In the genomic region with DNA sequence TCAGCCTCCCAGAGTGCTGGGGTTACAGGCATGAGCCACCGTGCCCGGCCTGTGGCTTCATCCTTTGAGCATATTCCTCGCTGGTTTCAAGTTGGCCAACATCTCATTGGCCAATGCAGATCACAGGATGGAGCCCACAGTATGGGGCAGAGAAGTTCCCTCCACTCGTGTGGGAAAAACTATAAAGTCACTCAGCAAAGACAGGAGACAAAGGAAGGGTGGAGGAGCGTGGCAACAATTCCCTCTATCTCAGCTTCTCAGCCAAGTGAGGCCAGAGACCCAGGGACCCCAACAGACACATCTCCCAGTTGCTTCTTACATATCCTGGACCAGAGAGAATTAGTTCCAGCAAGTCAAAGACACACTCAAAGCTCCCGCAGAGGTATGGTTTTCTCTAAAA, we compare ENCODE assay signal across 17 cellular contexts.
DNase-seq lines count a peak whose midpoint lies in the region; ATAC-seq and TF ChIP-seq lines count a peak whose summit lies in the region.
"Had no signal": no experiment of that assay in that cellular context is flagged by ENCODE, and none has a peak within 500 bp of the region (broad histone marks: within the 10 kb centered on the region; RNA-seq: fewer than 3 reads in every experiment).

No MANE protein-coding gene starts in this region.

- H3K4me1 Mint-ChIP-seq in type B pancreatic cell (ENCODE audit: unreplicated experiment) = no peaks in the 10 kb centered on the region
- H3K4me1 Mint-ChIP-seq: B cell; CD4-positive, CD25-positive, alpha-beta regulatory T cell had no signal

- H3K27ac Mint-ChIP-seq in type B pancreatic cell = no peak overlapping the region
- H3K27ac Mint-ChIP-seq: B cell; CD4-positive, CD25-positive, alpha-beta regulatory T cell; CD8-positive, alpha-beta T cell; GM23338; H9 had no signal

- H3K27me3 Mint-ChIP-seq in type B pancreatic cell = peaks cover 44% of the 10 kb centered on the region
- H3K27me3 Mint-ChIP-seq: B cell; CD4-positive, CD25-positive, alpha-beta regulatory T cell had no signal

- no peaks in the 10 kb centered on the region for H3K36me3 Mint-ChIP-seq in type B pancreatic cell
- H3K36me3 Mint-ChIP-seq: CD4-positive, CD25-positive, alpha-beta regulatory T cell; CD8-positive, alpha-beta T cell had no signal

- no peak for TF ChIP-seq CTCF in type B pancreatic cell (conservative IDR thresholded peaks at IDR 0.05)

- H3K4me3 Mint-ChIP-seq in type B pancreatic cell = no peak overlapping the region
- H3K4me3 Mint-ChIP-seq: B cell; CD4-positive, CD25-positive, alpha-beta regulatory T cell; CD8-positive, alpha-beta T cell; GM23338; H9 had no signal

- DNase-seq in activated CD8-positive, alpha-beta memory T cell treated with anti-CD3 and anti-CD28 coated beads for 24 hours = peak; percentile 15
- DNase-seq in activated CD8-positive, alpha-beta memory T cell treated with anti-CD3 and anti-CD28 coated beads, Interleukin-2, amount 50 U/mL, for 48 hours = no peak
- DNase-seq in islet precursor cell (peak; percentile 22), type B pancreatic cell (ENCODE audit: extremely low spot score, unreplicated experiment) (peak; percentile 31), MV-4-11 (lab: John Stamatoyannopoulos, UW) (no peak)
- DNase-seq: CD4-positive, CD25-positive, alpha-beta regulatory T cell; DMS 273 treated with DMSO at 0.1 percent for 48 hours; DMS79; EL; GDM1; H9 had no signal

- no peak for ATAC-seq in GM18909 (IDR thresholded peaks at IDR 0.05; ENCODE audit: poor library complexity, unreplicated experiment)
- ATAC-seq: CD8-positive, alpha-beta T cell; GM12878; GM23338; HCT116 had no signal

- no peaks in the 10 kb centered on the region for H3K9me3 Mint-ChIP-seq in type B pancreatic cell
- H3K9me3 Mint-ChIP-seq: CD8-positive, alpha-beta T cell; GM23338; H9 had no signal

Comparison
In these comparisons a context has a peak if more than half of its experiments do, and no peak if none do; other contexts are left out.
1. DNase-seq: peak in activated CD8-positive, alpha-beta memory T cell treated with anti-CD3 and anti-CD28 coated beads for 24 hours (single experiment), islet precursor cell (single experiment) and type B pancreatic cell (single experiment); none in activated CD8-positive, alpha-beta memory T cell treated with anti-CD3 and anti-CD28 coated beads, Interleukin-2, amount 50 U/mL, for 48 hours (single experiment) and MV-4-11 (single experiment).